7 cellular contexts compared by ENCODE assay signal in genomic region chr15:60179786-60180391, GRCh38.
DNase-seq lines count a peak whose midpoint lies in the region; ATAC-seq and TF ChIP-seq lines count a peak whose summit lies in the region.

No MANE protein-coding gene starts in this region.

- no peak overlapping the region for H3K27ac Mint-ChIP-seq in H9
- no peak overlapping the region for H3K27ac Mint-ChIP-seq in brain

- DNase-seq in DMS53 (lab: John Stamatoyannopoulos, UW) (peak; percentile 66), H9 (no peak), PC-3 (peak; percentile 65), left lung (no peak), vagina (ENCODE audit: extremely low spot score in 2 of 2) (no peak)

- WGBS in H9 (ENCODE audit: extremely low coverage, insufficient read length, low lambda C conversion rate): no CpG with 5 or more reads among the region's 2 CpGs

- H3K4me3 Mint-ChIP-seq in H9 (no peak overlapping the region), brain (no peak overlapping the region)

- H3K36me3 ChIP-seq in PC-3 (ENCODE audit: low read depth, low read length) (no peaks in the 10 kb centered on the region; the same call in 1 of the 2 replicates), left lung (no peaks in the 10 kb centered on the region), vagina (no peaks in the 10 kb centered on the region)

- no peak for TF ChIP-seq POLR2A in vagina (IDR thresholded peaks at IDR 0.05)

- ATAC-seq in PC-3 (peak; percentile 48; the same call in 1 of the 2 replicates), left lung (peak; percentile 80), HG02642 (IDR thresholded peaks at IDR 0.05; ENCODE audit: poor library complexity, unreplicated experiment) (no peak)

- CTCF ChIA-PET in PC-3 (lab: Charles Lee): interaction anchor here (0.5 to 1.0 kb wide), 5 partner anchors 52 to 594 kb away, joined by 3 to 6 read pairs (median 3); no protein-coding TSS in a partner anchor

- no peaks in the 10 kb centered on the region for H3K79me1 ChIP-seq in H9 (ENCODE audit: insufficient read depth, low read depth, low read length, poor library complexity, severe bottlenecking)

- H4K20me1 ChIP-seq in H9 (ENCODE audit: control insufficient read depth, insufficient read depth, insufficient read length) (no peaks in the 10 kb centered on the region), PC-3 (ENCODE audit: low read length) (no peaks in the 10 kb centered on the region)

- no peak overlapping the region for H3K23ac ChIP-seq in H9 (ENCODE audit: insufficient read length, low read depth, low read length)

- intact Hi-C loops in PC-3 (cut with micrococcal nuclease): loop anchor here (1.0 to 5.0 kb wide), 4 partner anchors 145 to 453 kb away; no protein-coding TSS in a partner anchor
- intact Hi-C loops in left lung (cut with DNase I): no loop called here
- intact Hi-C loops in vagina (cut with DNase I): no loop called here

- H3K14ac ChIP-seq in H9 (ENCODE audit: insufficient read depth, low read length): no peak overlapping the region

- no peak overlapping the region for H2BK12ac ChIP-seq in H9 (ENCODE audit: insufficient read length, low read depth, low read length)

- H3K56ac ChIP-seq in H9 (ENCODE audit: insufficient read length, low read depth, low read length): no peak overlapping the region

- H3K36me3 Mint-ChIP-seq in H9 (ENCODE audit: insufficient read depth in 1 of 3, low read depth in 3 of 3) (no peaks in the 10 kb centered on the region; a peak in 1 of 7 replicates), brain (no peaks in the 10 kb centered on the region)

- 0 out of 4 replicates have a peak, but pooled peaks cover 3 to 4% of the 10 kb centered on the region in 2 experiments for H3K4me1 Mint-ChIP-seq in H9
- H3K4me1 Mint-ChIP-seq in brain: no peaks in the 10 kb centered on the region

- H2BK20ac ChIP-seq in H9 (ENCODE audit: low read depth, low read length, poor library complexity, severe bottlenecking): no peak overlapping the region

- H3K27me3 ChIP-seq in H9 (ENCODE audit: insufficient read depth, low read length) (no peaks in the 10 kb centered on the region), PC-3 (ENCODE audit: low read length) (peaks cover 55% of the 10 kb centered on the region), left lung (peaks cover 4 to 7% of the 10 kb centered on the region in 2 donors), vagina (no peaks in the 10 kb centered on the region)

- POLR2A ChIA-PET in PC-3 (lab: Charles Lee; ENCODE audit: unreplicated experiment): no interaction called here

- H3K9me2 ChIP-seq in PC-3 (replicated peaks; ENCODE audit: low read length): no peaks in the 10 kb centered on the region

- H4K91ac ChIP-seq in H9 (ENCODE audit: insufficient read length, low read depth, low read length): no peak overlapping the region

- H3K4ac ChIP-seq in H9 (ENCODE audit: low read depth, low read length): no peak overlapping the region

- H3K4me1 ChIP-seq in H9 (ENCODE audit: insufficient read depth, low read length) (no peaks in the 10 kb centered on the region), PC-3 (ENCODE audit: insufficient read depth, low read length) (no peaks in the 10 kb centered on the region), left lung (no peaks in the 10 kb centered on the region), vagina (no peaks in the 10 kb centered on the region)

- H2AFZ ChIP-seq in H9 (ENCODE audit: low read length) (no peak overlapping the region), PC-3 (ENCODE audit: low read length) (no peak overlapping the region)

- H3K9me3 Mint-ChIP-seq in H9 (peaks cover 0 to 8% of the 10 kb centered on the region in 2 experiments; a peak in 3 of 5 replicates), brain (peaks cover 0 to 5% (median 0%) of the 10 kb centered on the region in 5 experiments)

- H3K27ac ChIP-seq in H9 (ENCODE audit: insufficient read length, low read depth, low read length) (no peak overlapping the region), PC-3 (ENCODE audit: low read length) (no peak overlapping the region), left lung (no peak overlapping the region), vagina (no peak overlapping the region)

- no peak overlapping the region for H2BK15ac ChIP-seq in H9 (ENCODE audit: low read depth, low read length)

- H3K18ac ChIP-seq in H9 (ENCODE audit: insufficient read length, low read depth, low read length): no peak overlapping the region

- H3F3A ChIP-seq in PC-3 (ENCODE audit: low read length, unreplicated experiment): no peaks in the 10 kb centered on the region

- H3K9ac ChIP-seq in H9 (ENCODE audit: extremely low read depth, insufficient read length, low read length): no peak overlapping the region
- H3K9ac ChIP-seq in PC-3 (ENCODE audit: low read length): no peak overlapping the region

- no TSS peak for BruUV-seq in PC-3 (replicated peaks; lab: Mats Ljungman, UMichigan)

- H3K4me2 ChIP-seq in H9 (ENCODE audit: insufficient read depth, insufficient read length, low read length) (no peak overlapping the region), PC-3 (ENCODE audit: low read length) (no peak overlapping the region)

- H3K9me3 ChIP-seq in H9 (ENCODE audit: control insufficient read depth, low read depth, low read length) (no peaks in the 10 kb centered on the region), PC-3 (ENCODE audit: low read length) (no peaks in the 10 kb centered on the region), left lung (no peaks in the 10 kb centered on the region), vagina (no peaks in the 10 kb centered on the region)

- no peaks in the 10 kb centered on the region for H3K23me2 ChIP-seq in H9 (ENCODE audit: insufficient read length, low read depth, low read length, poor library complexity, severe bottlenecking)

- peak; percentile 92 for TF ChIP-seq CTCF in H9 (conservative IDR thresholded peaks at IDR 0.05)
- TF ChIP-seq CTCF in PC-3 (conservative IDR thresholded peaks at IDR 0.05; ENCODE audit: low read depth, low read length): peak; percentile 83
- peak; percentile 50 to 71 for TF ChIP-seq CTCF in brain (conservative IDR thresholded peaks at IDR 0.05)
- TF ChIP-seq CTCF in left lung (IDR thresholded peaks at IDR 0.05): peak; percentile 74 to 75
- peak; percentile 46 to 56 (median 50) for TF ChIP-seq CTCF in vagina (IDR thresholded peaks at IDR 0.05)

- no peak overlapping the region for H3T11ph ChIP-seq in H9 (ENCODE audit: low read length)

- H3K27me3 Mint-ChIP-seq in H9 (ENCODE audit: low read depth) (no peaks in the 10 kb centered on the region), brain (peaks cover 22% of the 10 kb centered on the region)

- H4K5ac ChIP-seq in H9 (ENCODE audit: insufficient read length, low read depth, low read length): no peak overlapping the region

- H4K8ac ChIP-seq in H9 (replicated peaks; ENCODE audit: insufficient read length, low read depth, low read length): no peak overlapping the region

- no peak overlapping the region for H2BK5ac ChIP-seq in H9 (ENCODE audit: insufficient read length, low read length)

- H3K79me2 ChIP-seq in H9 (ENCODE audit: insufficient read depth, low read length) (no peaks in the 10 kb centered on the region), PC-3 (ENCODE audit: low read length) (no peaks in the 10 kb centered on the region)

- H2AK5ac ChIP-seq in H9 (ENCODE audit: insufficient read length, low read length): no peak overlapping the region

- no peak overlapping the region for H2BK120ac ChIP-seq in H9 (ENCODE audit: low read depth, low read length, poor library complexity, severe bottlenecking)

- H3K4me3 ChIP-seq in PC-3 (ENCODE audit: low read length) (no peak overlapping the region), left lung (no peak overlapping the region), vagina (no peak overlapping the region)

Comparison
In these comparisons a context has a peak if more than half of its experiments do, and no peak if none do; other contexts are left out.
1. DNase-seq: peak in DMS53 (single experiment) and PC-3 (single experiment); none in H9 (single experiment), left lung (0 of 2) and vagina (0 of 2).
2. Peak in every context shown above with its lines, with median percentiles within 50 percentile points of each other: CTCF ChIP-seq.